Comparison of ENCODE assay signal across 1 cellular context in genomic region chr15:75209289-75209676, GRCh38.
A peak's percentile ranks its signal among the peaks of the same experiment; 100 is the strongest.
TF ChIP-seq lines count a peak whose summit lies in the region.

No MANE protein-coding gene starts in this region.

TF ChIP-seq in HepG2, 621 proteins besides CTCF, POLR2A, EP300 and RAD21:
- TF ChIP-seq RBM22 (optimal IDR thresholded peaks at IDR 0.05; ENCODE audit: low read length), result peak; percentile 46
- no peak for TF ChIP-seq ZBTB26 (CRISPR knock-in tag; IDR thresholded peaks at IDR 0.05; ENCODE audit: borderline replicate concordance)
- no peak for TF ChIP-seq MXD3 (CRISPR knock-in tag; IDR thresholded peaks at IDR 0.05)
- no peak for TF ChIP-seq ZNF639 (CRISPR knock-in tag; conservative IDR thresholded peaks at IDR 0.05)
